In the genomic region with DNA sequence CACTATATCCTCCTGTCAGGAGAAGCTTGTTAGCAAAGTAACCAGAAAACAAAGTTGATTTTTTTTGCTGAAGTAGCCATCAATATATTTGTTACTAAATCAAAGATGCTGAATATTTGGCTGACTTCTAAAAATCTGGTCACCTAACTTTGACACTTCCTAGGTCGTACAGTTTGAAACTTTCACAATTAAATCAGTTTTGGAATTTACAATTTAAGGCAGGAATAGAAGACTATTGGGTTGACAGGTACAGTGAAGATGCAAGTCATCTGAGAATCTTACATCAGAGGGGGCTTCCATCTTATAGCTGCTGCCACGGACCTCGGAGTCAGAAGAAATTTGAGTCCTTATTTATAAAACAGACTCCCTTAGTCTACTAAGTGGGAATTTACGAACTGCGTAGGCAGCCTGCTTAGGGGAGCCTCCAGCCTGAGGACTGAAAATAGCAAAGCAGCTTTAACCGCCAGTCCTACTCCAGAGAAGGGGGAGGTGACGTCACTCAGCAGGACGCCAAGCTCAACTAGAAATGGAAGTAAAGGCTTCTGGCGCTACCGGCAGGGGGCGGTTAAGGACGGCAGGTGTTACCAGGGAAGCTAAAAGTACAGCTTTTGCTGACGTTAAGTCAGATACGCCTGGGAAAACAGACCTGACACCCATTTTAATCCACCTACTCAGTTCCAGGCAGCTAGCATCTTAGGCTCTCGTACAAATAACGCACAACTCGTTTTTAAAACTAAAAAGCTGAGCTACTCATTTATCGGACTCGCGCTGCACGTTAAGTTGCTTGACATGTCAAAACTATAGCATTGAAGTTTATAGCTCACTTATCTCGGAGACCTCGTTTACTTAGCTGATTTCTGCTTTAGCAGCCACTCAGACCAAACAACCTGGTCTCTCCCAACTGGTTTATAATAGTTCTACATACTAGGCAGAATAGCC, we compare ENCODE assay signal across 8 cellular contexts.
DNase-seq lines count a peak whose midpoint lies in the region; ATAC-seq and TF ChIP-seq lines count a peak whose summit lies in the region.

No MANE protein-coding gene starts in this region.

- peak; percentile 49 for TF ChIP-seq POLR2A in GM18951 (IDR thresholded peaks at IDR 0.05; ENCODE audit: extremely low read depth, insufficient read depth, insufficient read length)

- peak; percentile 38 for ATAC-seq in HG03280 (IDR thresholded peaks at IDR 0.05; ENCODE audit: unreplicated experiment)

- no peaks in the 10 kb centered on the region for H3K27me3 ChIP-seq in layer of hippocampus (ENCODE audit: control insufficient read depth, insufficient read depth, low read length)

- in situ Hi-C loops in GM18951 (cut with MboI; ENCODE audit: low sequenced_read_pairs, unreplicated experiment): loop anchor here (10.0 to 25.0 kb wide), 2 partner anchors 1111 to 1789 kb away; a partner anchor contains a TSS

- peak overlapping the region; percentile 86 for H3K27ac ChIP-seq in layer of hippocampus (ENCODE audit: low read depth, low read length)

- DNase-seq in AG08396 (ENCODE audit: low spot score): peak; percentile 60
- peak; percentile 79 to 91 for DNase-seq in NCI-H446 (lab: John Stamatoyannopoulos, UW)
- peak; percentile 82 for DNase-seq in activated CD4-positive, CD25-positive, alpha-beta regulatory T cell treated with anti-CD3 and anti-CD28 coated beads, Interleukin-2, amount 50 U/mL, for 72 hours
- peak; percentile 25 to 62 for DNase-seq in cerebellar nuclear complex (lab: John Stamatoyannopoulos, UW)
- DNase-seq in stimulated activated CD4-positive, alpha-beta T cell treated with anti-CD3 and anti-CD28 coated beads, Interleukin-1b, Interleukin-23, amount 100 ng/mL, for 24 hours (ENCODE audit: low read depth in 4 of 4, low spot score in 1 of 4): peak; percentile 50 to 87 (median 64)

Comparison
In these comparisons a context has a peak if more than half of its experiments do, and no peak if none do; other contexts are left out.
1. Peak in every context shown above with its lines: DNase-seq, ATAC-seq and H3K27ac ChIP-seq.